ENCODE assay signal across 24 cellular contexts in genomic region chr7:55163733-55164132, GRCh38.
DNase-seq lines count a peak whose midpoint lies in the region; ATAC-seq and TF ChIP-seq lines count a peak whose summit lies in the region.
"Had no signal": no experiment of that assay in that cellular context is flagged by ENCODE, and none has a peak within 500 bp of the region (broad histone marks: within the 10 kb centered on the region; RNA-seq: fewer than 3 reads in every experiment).

No MANE protein-coding gene starts in this region.

- H3K9me3 ChIP-seq in neuronal stem cell (replicated peaks in 1 of 2; ENCODE audit: control insufficient read depth in 2 of 2, insufficient read depth in 1 of 2, low read depth in 1 of 2, low read length in 2 of 2) = no peaks in the 10 kb centered on the region
- no peaks in the 10 kb centered on the region for H3K9me3 ChIP-seq in thyroid gland
- H3K9me3 ChIP-seq: A549, Caco-2 had no signal

- H2BK15ac ChIP-seq in neuronal stem cell (ENCODE audit: low read length) = no peak overlapping the region

- no peak overlapping the region for H3K9ac ChIP-seq in neuronal stem cell (ENCODE audit: low read depth, low read length, poor library complexity)
- H3K9ac ChIP-seq: BLaER1 treated with 17β-estradiol and CSF1 and Interleukin-3, amounts not matched to agents 10 nM and 100 nM had no signal

- H2BK5ac ChIP-seq in neuronal stem cell (ENCODE audit: low read length) = no peak overlapping the region

- no peak overlapping the region for H3K4me2 ChIP-seq in neuronal stem cell (ENCODE audit: insufficient read depth, low read length, poor library complexity, severe bottlenecking)
- H3K4me2 ChIP-seq: A549; BLaER1 treated with 17β-estradiol and CSF1 and Interleukin-3, amounts not matched to agents 10 nM and 100 nM had no signal

- no peak overlapping the region for H3K4ac ChIP-seq in neuronal stem cell (ENCODE audit: low read length)

- H2AFZ ChIP-seq in neuronal stem cell (ENCODE audit: low read length) = no peak overlapping the region

- H3K27me3 ChIP-seq in neuronal stem cell (ENCODE audit: control insufficient read depth in 3 of 3, insufficient read depth in 3 of 3, low read depth in 1 of 3, low read length in 3 of 3) (peaks cover 0 to 2% (median 0%) of the 10 kb centered on the region in 3 experiments), thyroid gland (no peaks in the 10 kb centered on the region)
- H3K27me3 ChIP-seq: BLaER1 treated with 17β-estradiol and CSF1 and Interleukin-3, amounts not matched to agents 10 nM and 100 nM had no signal

- no CpG with 5 or more reads among the region's 11 CpGs for WGBS in neuronal stem cell (ENCODE audit: extremely low coverage in 2 of 2, insufficient read length in 2 of 2, insufficient replicate concordance in 1 of 2), 2 donors
- 87 to 90% methylated on average over 11 of the region's 11 CpGs for WGBS in thyroid gland, 2 donors

- DNase-seq in left cardiac atrium = no peak
- no peak for DNase-seq in Right ventricle myocardium inferior (ENCODE audit: missing footprints)
- no peak for DNase-seq in RWPE1 (ENCODE audit: low spot score)
- no peak for DNase-seq in neuronal stem cell (ENCODE audit: low spot score)
- no peak for DNase-seq in thyroid gland
- DNase-seq in D341Med (ENCODE audit: low spot score) = no peak
- no peak for DNase-seq in activated CD4-positive, alpha-beta T cell treated with anti-CD3 and anti-CD28 coated beads for 1 hour
- DNase-seq: AML-193; Caco-2; Calu3; CD4-positive, alpha-beta T cell; CD8-positive, alpha-beta T cell; DMS 273 treated with DMSO at 0.1 percent for 48 hours; DMS153; DMS53; DMS79; DND-41; EL; GDM1 had no signal

- no peak overlapping the region for H2BK120ac ChIP-seq in neuronal stem cell (ENCODE audit: low read depth, low read length)

- peak overlapping the region; percentile 86 for H4K8ac ChIP-seq in neuronal stem cell (ENCODE audit: low read depth, low read length)

- peak overlapping the region; percentile 74 for H2AK5ac ChIP-seq in neuronal stem cell (ENCODE audit: low read depth, low read length)

- H3K4me1 ChIP-seq in neuronal stem cell (ENCODE audit: control insufficient read depth in 2 of 2, insufficient read depth in 1 of 2, low read depth in 1 of 2, low read length in 2 of 2) (peaks cover 0 to 4% of the 10 kb centered on the region in 2 donors), thyroid gland (peaks cover 9 to 12% of the 10 kb centered on the region in 2 donors)
- H3K4me1 ChIP-seq: A549, Caco-2 had no signal

- peak; percentile 84 to 90 for ATAC-seq in left cardiac atrium
- no peak for ATAC-seq in Right ventricle myocardium inferior
- ATAC-seq: A549; CD8-positive, alpha-beta T cell; GM12878 had no signal

- no peak for TF ChIP-seq POLR2A in thyroid gland (IDR thresholded peaks at IDR 0.05)

- H3K4me3 ChIP-seq in neuronal stem cell (ENCODE audit: low read length in 2 of 2) (no peak overlapping the region), thyroid gland (replicated peaks in 1 of 3) (no peak overlapping the region)
- H3K4me3 ChIP-seq: A549; BLaER1 treated with 17β-estradiol and CSF1 and Interleukin-3, amounts not matched to agents 10 nM and 100 nM; GM12878 had no signal

- CTCF ChIA-PET in RWPE1 (lab: Yijun Ruan, JAX) = no interaction called here

- intact Hi-C loops in left cardiac atrium (cut with DNase I) (no loop called here), Right ventricle myocardium inferior (cut with DNase I) (no loop called here), thyroid gland (cut with DNase I) (no loop called here)

- no peak overlapping the region for H3K14ac ChIP-seq in neuronal stem cell (ENCODE audit: low read length)

- no peak overlapping the region for H2BK12ac ChIP-seq in neuronal stem cell (ENCODE audit: low read length)

- no peak overlapping the region for H4K91ac ChIP-seq in neuronal stem cell (ENCODE audit: low read depth, low read length, poor library complexity)

- POLR2A ChIA-PET in RWPE1 (lab: Yijun Ruan, JAX; ENCODE audit: low non-redundant PET) = no interaction called here

- no peaks in the 10 kb centered on the region for H3K79me1 ChIP-seq in neuronal stem cell (ENCODE audit: low read depth, low read length)

- H3K36me3 ChIP-seq in neuronal stem cell (replicated peaks in 1 of 2; ENCODE audit: control insufficient read depth in 2 of 2, insufficient read depth in 2 of 2, low read length in 2 of 2) (peaks cover 0 to 35% of the 10 kb centered on the region in 2 donors), thyroid gland (peaks cover 22 to 37% of the 10 kb centered on the region in 2 donors)
- H3K36me3 ChIP-seq: BLaER1 treated with 17β-estradiol and CSF1 and Interleukin-3, amounts not matched to agents 10 nM and 100 nM had no signal

- peak overlapping the region; percentile 70 for H3K18ac ChIP-seq in neuronal stem cell (ENCODE audit: low read length)

- no peak overlapping the region for H3K23ac ChIP-seq in neuronal stem cell (ENCODE audit: low read depth, low read length, poor library complexity)

- TF ChIP-seq CTCF in RWPE1 (conservative IDR thresholded peaks at IDR 0.05; ENCODE audit: low read depth) = no peak
- TF ChIP-seq CTCF in thyroid gland (IDR thresholded peaks at IDR 0.05) = no peak

- H3K27ac ChIP-seq in RWPE1 (0 out of 2 replicates have a peak overlapping the region, but pooled peaks have one; percentile 20), neuronal stem cell (replicated peaks; ENCODE audit: low read length) (no peak overlapping the region), thyroid gland (peak overlapping the region in 2 of 3 donors; percentile 27 to 33)
- H3K27ac ChIP-seq: 22Rv1; A549; BLaER1 treated with 17β-estradiol and CSF1 and Interleukin-3, amounts not matched to agents 10 nM and 100 nM; C4-2B had no signal
